In the genomic region with DNA sequence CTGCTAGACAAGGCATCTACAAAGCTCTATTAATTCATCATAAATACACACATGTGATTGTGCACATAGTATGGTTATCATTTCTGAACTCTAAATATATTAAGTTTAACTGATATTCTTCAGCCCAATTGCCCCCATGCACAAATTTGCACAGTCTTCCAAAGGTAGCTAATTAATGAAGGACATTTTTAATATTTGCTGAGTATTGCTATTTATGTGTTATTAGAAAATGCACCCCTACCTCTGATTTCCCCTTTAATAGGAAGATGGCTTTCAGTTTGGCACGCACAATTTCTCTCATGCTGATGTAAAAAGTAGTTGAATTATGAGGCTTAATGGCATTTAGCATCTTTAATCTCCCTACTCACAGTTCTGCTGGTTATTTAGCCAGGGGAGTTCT, we compare ENCODE assay signal across 10 cellular contexts.
"Had no signal": no experiment of that assay in that cellular context is flagged by ENCODE, and none has a peak within 500 bp of the region (broad histone marks: within the 10 kb centered on the region; RNA-seq: fewer than 3 reads in every experiment).

No MANE protein-coding gene starts in this region.

- DNase-seq: GM23248, GOT3, H9, HCEC 1CT, HFFc6 had no signal

- H3K4me3 ChIP-seq: GM23248, GM23338, HAP-1 had no signal

- H3K4me1 ChIP-seq: HAP-1 had no signal

- FAIRE-seq: H1, H54 had no signal

- H3K9ac ChIP-seq: GM23248 had no signal

- H3K36me3 ChIP-seq: HAP-1 had no signal

- H2AFZ ChIP-seq: GM23248, GM23338 had no signal

- ATAC-seq: GM23338, HCT116 had no signal

- H3K9me3 ChIP-seq: HAP-1 had no signal

- H3K4me1 Mint-ChIP-seq: GM23338, H9 had no signal

- H3K4me2 ChIP-seq: GM23338 had no signal

- H3K27ac ChIP-seq: GM23248 had no signal

- H3K4me3 Mint-ChIP-seq: GM23338, H9, HFFc6 had no signal

- H3K9me3 Mint-ChIP-seq: GM23338, H9 had no signal

- H3K27ac Mint-ChIP-seq: GM23338, H9, HFFc6 had no signal
